In genomic region chr5:146796911-146797310, GRCh38 we compare ENCODE assay signal across 16 cellular contexts.
DNase-seq lines count a peak whose midpoint lies in the region; ATAC-seq and TF ChIP-seq lines count a peak whose summit lies in the region.
"Had no signal": no experiment of that assay in that cellular context is flagged by ENCODE, and none has a peak within 500 bp of the region (broad histone marks: within the 10 kb centered on the region; RNA-seq: fewer than 3 reads in every experiment).

No MANE protein-coding gene starts in this region.

- no peaks in the 10 kb centered on the region for H3K36me3 Mint-ChIP-seq in Calu3 (ENCODE audit: insufficient read depth, unreplicated experiment)

- no peak overlapping the region for H2BK120ac ChIP-seq in neuronal stem cell (ENCODE audit: low read depth, low read length)

- H3K4me3 ChIP-seq in neuronal stem cell (ENCODE audit: low read length in 2 of 2) = no peak overlapping the region
- H3K4me3 ChIP-seq: BLaER1, PC-9 had no signal

- DNase-seq in NCI-H1092 treated with DMSO at 0.1 percent for 48 hours (lab: John Stamatoyannopoulos, UW) (peak; percentile 54), NCI-H1092 (lab: John Stamatoyannopoulos, UW) (no peak), RPMI7951 (ENCODE audit: low read depth) (peak; percentile 23), foreskin melanocyte (peak; percentile 84), neuronal stem cell (ENCODE audit: low spot score) (peak; percentile 45), Calu3 (no peak)
- DNase-seq in activated CD8-positive, alpha-beta memory T cell treated with anti-CD3 and anti-CD28 coated beads, Interleukin-2, amount 50 U/mL, for 4 hours = no peak
- DNase-seq: DMS153, HCEC 1CT, KG1, NCI-H226, PC-9, Right ventricle myocardium superior had no signal

- H3K27ac ChIP-seq in neuronal stem cell (replicated peaks; ENCODE audit: low read length) = peak overlapping the region; percentile 92
- H3K27ac ChIP-seq: 22Rv1, BLaER1, PC-9 had no signal

- no peak overlapping the region for H3K14ac ChIP-seq in neuronal stem cell (ENCODE audit: low read length)

- H3K79me1 ChIP-seq in neuronal stem cell (ENCODE audit: low read depth, low read length) = no peaks in the 10 kb centered on the region

- no peaks in the 10 kb centered on the region for H3K9me3 ChIP-seq in neuronal stem cell (replicated peaks in 1 of 2; ENCODE audit: control insufficient read depth in 2 of 2, insufficient read depth in 1 of 2, low read depth in 1 of 2, low read length in 2 of 2)
- H3K9me3 ChIP-seq: BLaER1 had no signal

- H4K8ac ChIP-seq in neuronal stem cell (ENCODE audit: low read depth, low read length) = no peak overlapping the region

- no peak overlapping the region for H2BK5ac ChIP-seq in neuronal stem cell (ENCODE audit: low read length)

- no peak overlapping the region for H2BK12ac ChIP-seq in neuronal stem cell (ENCODE audit: low read length)

- H3K4me1 ChIP-seq in neuronal stem cell (ENCODE audit: control insufficient read depth in 2 of 2, insufficient read depth in 1 of 2, low read depth in 1 of 2, low read length in 2 of 2) = peaks cover 9 to 23% of the 10 kb centered on the region in 2 donors

- no peak overlapping the region for H2BK15ac ChIP-seq in neuronal stem cell (ENCODE audit: low read length)

- no peak overlapping the region for H3K9ac ChIP-seq in neuronal stem cell (ENCODE audit: low read depth, low read length, poor library complexity)
- H3K9ac ChIP-seq: BLaER1 had no signal

- no peaks in the 10 kb centered on the region for H3K9me3 Mint-ChIP-seq in Calu3 (ENCODE audit: low read depth, unreplicated experiment)

- intact Hi-C loops in Calu3 (cut with micrococcal nuclease; ENCODE audit: unreplicated experiment) = no loop called here

- H2AK5ac ChIP-seq in neuronal stem cell (ENCODE audit: low read depth, low read length) = no peak overlapping the region

- no peaks in the 10 kb centered on the region for H3K27me3 ChIP-seq in neuronal stem cell (ENCODE audit: control insufficient read depth in 3 of 3, insufficient read depth in 3 of 3, low read depth in 1 of 3, low read length in 3 of 3)
- H3K27me3 ChIP-seq: BLaER1 had no signal

- H3K27me3 Mint-ChIP-seq in Calu3 (ENCODE audit: unreplicated experiment) = peaks cover 62% of the 10 kb centered on the region

- CTCF ChIA-PET in Calu3 (lab: Charles Lee) = interaction anchor here (0.6 kb wide), 1 partner anchor 468 kb away, joined by 6 read pairs; no protein-coding TSS in a partner anchor

- no peak overlapping the region for H3K18ac ChIP-seq in neuronal stem cell (ENCODE audit: low read length)

- H3K4me2 ChIP-seq in neuronal stem cell (ENCODE audit: insufficient read depth, low read length, poor library complexity, severe bottlenecking) = no peak overlapping the region
- H3K4me2 ChIP-seq: BLaER1, PC-9 had no signal

- no peaks in the 10 kb centered on the region for H3K36me3 ChIP-seq in neuronal stem cell (replicated peaks in 1 of 2; ENCODE audit: control insufficient read depth in 2 of 2, insufficient read depth in 2 of 2, low read length in 2 of 2)
- H3K36me3 ChIP-seq: BLaER1 had no signal

- H3K4ac ChIP-seq in neuronal stem cell (ENCODE audit: low read length) = no peak overlapping the region

- no peak overlapping the region for H4K91ac ChIP-seq in neuronal stem cell (ENCODE audit: low read depth, low read length, poor library complexity)

- H3K27ac Mint-ChIP-seq in Calu3 (ENCODE audit: unreplicated experiment) = no peak overlapping the region

- no peak for TF ChIP-seq CTCF in Calu3 (IDR thresholded peaks at IDR 0.05; ENCODE audit: unreplicated experiment)

- BruUV-seq in Calu3 (replicated peaks; lab: Mats Ljungman, UMichigan) = no TSS peak

- no peak overlapping the region for H2AFZ ChIP-seq in neuronal stem cell (ENCODE audit: low read length)
- H2AFZ ChIP-seq: PC-9 had no signal

- no peak overlapping the region for H3K4me3 Mint-ChIP-seq in Calu3 (ENCODE audit: low read depth, unreplicated experiment)

- WGBS in neuronal stem cell (ENCODE audit: extremely low coverage in 2 of 2, insufficient read length in 2 of 2, insufficient replicate concordance in 1 of 2), 2 donors = no CpG with 5 or more reads among the region's 1 CpG

- no peak for ATAC-seq in HG03108 (IDR thresholded peaks at IDR 0.05; ENCODE audit: unreplicated experiment)

- no peaks in the 10 kb centered on the region for H3K4me1 Mint-ChIP-seq in Calu3 (ENCODE audit: low read depth, unreplicated experiment)

- no peak overlapping the region for H3K23ac ChIP-seq in neuronal stem cell (ENCODE audit: low read depth, low read length, poor library complexity)

Comparison
In these comparisons a context has a peak if more than half of its experiments do, and no peak if none do; other contexts are left out.
1. DNase-seq: peak in NCI-H1092 treated with DMSO at 0.1 percent for 48 hours (single experiment), RPMI7951 (single experiment), foreskin melanocyte (single experiment) and neuronal stem cell (single experiment); none in NCI-H1092 (single experiment), Calu3 (single experiment) and activated CD8-positive, alpha-beta memory T cell treated with anti-CD3 and anti-CD28 coated beads, Interleukin-2, amount 50 U/mL, for 4 hours (single experiment).